ENCODE assay signal across 24 cellular contexts in the genomic region with DNA sequence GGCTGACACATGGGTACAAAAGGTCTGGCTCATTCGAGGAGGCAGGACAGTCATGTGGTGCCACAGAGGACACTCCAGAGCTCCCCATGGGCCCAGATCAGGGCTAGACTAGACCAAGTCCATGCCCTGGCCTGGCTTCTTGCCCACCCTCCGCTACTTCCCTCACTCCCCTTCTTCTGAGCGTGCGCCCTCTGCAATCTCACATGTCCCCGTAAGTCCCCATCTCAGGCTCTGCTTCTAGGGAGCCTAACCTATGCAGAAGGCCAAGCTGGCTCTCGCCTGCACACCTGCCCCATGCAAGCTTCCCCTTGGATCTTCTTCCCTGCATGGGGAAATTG.
"Had no signal": no experiment of that assay in that cellular context is flagged by ENCODE, and none has a peak within 500 bp of the region (broad histone marks: within the 10 kb centered on the region; RNA-seq: fewer than 3 reads in every experiment).

No MANE protein-coding gene starts in this region.

- H3K27ac ChIP-seq: cardiac muscle cell, dorsolateral prefrontal cortex, gastrocnemius medialis, left ventricle myocardium inferior, neural progenitor cell, ovary, right lobe of liver, suprapubic skin, vagina, VCaP had no signal

- H3K9me3 Mint-ChIP-seq: activated naive CD8-positive, alpha-beta T cell treated with anti-CD3 and anti-CD28 coated beads for 36 hours; activated T-helper 17 cell treated with anti-CD3 and anti-CD28 coated beads, Interleukin-2, amount 50 U/mL, for 72 hours; endodermal cell had no signal

- H3K27ac Mint-ChIP-seq: activated naive CD8-positive, alpha-beta T cell treated with anti-CD3 and anti-CD28 coated beads for 36 hours; activated T-helper 17 cell treated with anti-CD3 and anti-CD28 coated beads, Interleukin-2, amount 50 U/mL, for 72 hours; endodermal cell; naive thymus-derived CD4-positive, alpha-beta T cell; neural progenitor cell; stimulated activated naive CD8-positive, alpha-beta T cell treated with anti-CD3 and anti-CD28 coated beads, Interleukin-15, amount 100 ng/mL, for 72 hours had no signal

- H3K4me3 Mint-ChIP-seq: activated naive CD8-positive, alpha-beta T cell treated with anti-CD3 and anti-CD28 coated beads for 36 hours; activated T-helper 17 cell treated with anti-CD3 and anti-CD28 coated beads, Interleukin-2, amount 50 U/mL, for 72 hours; endodermal cell; naive thymus-derived CD4-positive, alpha-beta T cell; neural progenitor cell; stimulated activated naive CD8-positive, alpha-beta T cell treated with anti-CD3 and anti-CD28 coated beads, Interleukin-15, amount 100 ng/mL, for 72 hours had no signal

- H3K4me3 ChIP-seq: cardiac muscle cell, dorsolateral prefrontal cortex, gastrocnemius medialis, left ventricle myocardium inferior, mucosa of descending colon, neural progenitor cell, ovary, right lobe of liver, suprapubic skin, vagina had no signal

- H3K36me3 Mint-ChIP-seq: activated naive CD8-positive, alpha-beta T cell treated with anti-CD3 and anti-CD28 coated beads for 36 hours; naive thymus-derived CD4-positive, alpha-beta T cell; neural progenitor cell had no signal

- H3K9me3 ChIP-seq: gastrocnemius medialis, mucosa of descending colon, ovary, right lobe of liver, suprapubic skin, vagina had no signal

- DNase-seq: activated CD4-positive, alpha-beta T cell treated with anti-CD3 and anti-CD28 coated beads for 1 hour; activated naive CD4-positive, alpha-beta T cell; activated naive CD8-positive, alpha-beta T cell treated with anti-CD3 and anti-CD28 coated beads for 36 hours; amniotic stem cell; endodermal cell; gastrocnemius medialis; kidney; left ventricle myocardium inferior; mucosa of descending colon; naive thymus-derived CD4-positive, alpha-beta T cell; ovary; right lobe of liver; small intestine; stimulated activated CD4-positive, alpha-beta T cell treated with anti-CD3 and anti-CD28 coated beads, Interleukin-4, amount 100 ng/mL, for 1 hour; stimulated activated naive CD8-positive, alpha-beta T cell treated with anti-CD3 and anti-CD28 coated beads, Interleukin-15, amount 100 ng/mL, for 72 hours; T-helper 2 cell; trophoblast cell had no signal

- ATAC-seq: activated T-helper 17 cell treated with anti-CD3 and anti-CD28 coated beads, Interleukin-2, amount 50 U/mL, for 72 hours; gastrocnemius medialis; mucosa of descending colon; naive thymus-derived CD4-positive, alpha-beta T cell; right lobe of liver; stimulated activated naive CD8-positive, alpha-beta T cell treated with anti-CD3 and anti-CD28 coated beads, Interleukin-15, amount 100 ng/mL, for 72 hours had no signal

- H3K4me1 Mint-ChIP-seq: activated naive CD8-positive, alpha-beta T cell treated with anti-CD3 and anti-CD28 coated beads for 36 hours; activated T-helper 17 cell treated with anti-CD3 and anti-CD28 coated beads, Interleukin-2, amount 50 U/mL, for 72 hours; endodermal cell; neural progenitor cell; stimulated activated naive CD8-positive, alpha-beta T cell treated with anti-CD3 and anti-CD28 coated beads, Interleukin-15, amount 100 ng/mL, for 72 hours had no signal
